Comparison of ENCODE assay signal across 18 cellular contexts in the genomic region with DNA sequence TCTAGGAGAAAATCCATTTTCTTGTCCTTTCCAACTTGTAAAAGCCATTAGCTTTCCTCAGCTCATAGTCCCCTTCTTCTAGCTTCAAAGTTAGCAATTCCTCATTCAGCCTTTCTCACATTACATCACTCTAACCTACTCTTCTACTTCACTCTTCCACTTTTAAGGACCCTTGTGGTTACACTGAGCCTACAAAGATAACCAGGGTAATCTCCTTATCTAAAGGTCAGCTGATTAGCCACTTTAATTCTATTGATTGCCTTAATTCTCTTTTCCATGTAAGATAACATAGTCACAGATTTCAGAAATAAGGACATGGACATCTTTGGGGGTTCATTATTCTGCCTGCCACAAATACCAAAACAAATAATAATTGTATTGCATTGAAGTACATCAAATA.
"Had no signal": no experiment of that assay in that cellular context is flagged by ENCODE, and none has a peak within 500 bp of the region (broad histone marks: within the 10 kb centered on the region; RNA-seq: fewer than 3 reads in every experiment).

No MANE protein-coding gene starts in this region.

- H3K4me3 ChIP-seq: lower lobe of right lung, testis, tibial artery had no signal

- H3K36me3 ChIP-seq: lower lobe of right lung, neutrophil, tibial artery had no signal

- DNase-seq: cortex of kidney; effector memory CD8-positive, alpha-beta T cell; head of caudate nucleus; left ventricle myocardium superior; lower lobe of right lung; natural killer cell; stimulated activated CD4-positive, alpha-beta T cell treated with anti-CD3 and anti-CD28 coated beads, Interleukin-2, amount 100 ng/mL, for 24 hours; stimulated activated CD4-positive, alpha-beta T cell treated with anti-CD3 and anti-CD28 coated beads, Interleukin-4, amount 100 ng/mL, for 24 hours; stimulated activated naive CD8-positive, alpha-beta T cell treated with anti-CD3 and anti-CD28 coated beads, Interleukin-15, Interleukin-2, amounts not matched to agents 100 U/mL and 50 U/mL, for 24 hours; substantia nigra; testis; tibial artery had no signal

- H3K27ac Mint-ChIP-seq: effector memory CD8-positive, alpha-beta T cell; natural killer cell; progenitor cell of endocrine pancreas; stimulated activated memory B cell treated with anti-CD40 and anti-IgM and Interleukin-4, amounts not matched to agents 10 μg/mL and 1 μg/mL and 100 μg/mL, for 72 hours; type B pancreatic cell had no signal

- H3K4me3 Mint-ChIP-seq: effector memory CD8-positive, alpha-beta T cell; natural killer cell; stimulated activated memory B cell treated with anti-CD40 and anti-IgM and Interleukin-4, amounts not matched to agents 10 μg/mL and 1 μg/mL and 100 μg/mL, for 72 hours; type B pancreatic cell had no signal

- ATAC-seq: effector memory CD8-positive, alpha-beta T cell; left ventricle myocardium superior; lower lobe of right lung; natural killer cell; sciatic nerve; stimulated activated memory B cell treated with anti-CD40 and anti-IgM and Interleukin-4, amounts not matched to agents 10 μg/mL and 1 μg/mL and 100 μg/mL, for 72 hours; stimulated activated naive CD8-positive, alpha-beta T cell treated with anti-CD3 and anti-CD28 coated beads, Interleukin-15, Interleukin-2, amounts not matched to agents 100 U/mL and 50 U/mL, for 24 hours had no signal

- H3K9me3 ChIP-seq: lower lobe of right lung, neutrophil, testis, tibial artery had no signal

- H3K4me1 Mint-ChIP-seq: natural killer cell; stimulated activated memory B cell treated with anti-CD40 and anti-IgM and Interleukin-4, amounts not matched to agents 10 μg/mL and 1 μg/mL and 100 μg/mL, for 72 hours had no signal

- H3K27me3 Mint-ChIP-seq: stimulated activated memory B cell treated with anti-CD40 and anti-IgM and Interleukin-4, amounts not matched to agents 10 μg/mL and 1 μg/mL and 100 μg/mL, for 72 hours had no signal

- H2AFZ ChIP-seq: parathyroid adenoma had no signal

- H3K79me2 ChIP-seq: parathyroid adenoma had no signal

- H3K4me1 ChIP-seq: lower lobe of right lung, parathyroid adenoma, testis, tibial artery had no signal

- H3K27me3 ChIP-seq: testis, tibial artery had no signal

- H3K9me3 Mint-ChIP-seq: effector memory CD8-positive, alpha-beta T cell; natural killer cell; type B pancreatic cell had no signal

- H3K27ac ChIP-seq: lower lobe of right lung, neutrophil, parathyroid adenoma, testis, tibial artery had no signal

- H3K9ac ChIP-seq: parathyroid adenoma had no signal

- H3K36me3 Mint-ChIP-seq: natural killer cell; stimulated activated memory B cell treated with anti-CD40 and anti-IgM and Interleukin-4, amounts not matched to agents 10 μg/mL and 1 μg/mL and 100 μg/mL, for 72 hours; type B pancreatic cell had no signal
